In genomic region chr2:7611750-7612149, GRCh38 we compare ENCODE assay signal across 16 cellular contexts.
DNase-seq lines count a peak whose midpoint lies in the region; ATAC-seq and TF ChIP-seq lines count a peak whose summit lies in the region.
"Had no signal": no experiment of that assay in that cellular context is flagged by ENCODE, and none has a peak within 500 bp of the region (broad histone marks: within the 10 kb centered on the region; RNA-seq: fewer than 3 reads in every experiment).

No MANE protein-coding gene starts in this region.

- no peak overlapping the region for H3K4me2 ChIP-seq in GM23338
- no peak overlapping the region for H3K4me2 ChIP-seq in MM.1S (ENCODE audit: low read depth, low read length)
- H3K4me2 ChIP-seq: KMS-11 had no signal

- H3F3A ChIP-seq in GM23338 (replicated peaks; ENCODE audit: low read depth) (no peaks in the 10 kb centered on the region), MM.1S (ENCODE audit: insufficient read depth, low read length) (no peaks in the 10 kb centered on the region)

- no peaks in the 10 kb centered on the region for H3K9me3 ChIP-seq in MM.1S (replicated peaks; ENCODE audit: insufficient read depth, low read length)

- peaks cover 5% of the 10 kb centered on the region for H3K9me3 Mint-ChIP-seq in activated CD4-positive, alpha-beta T cell treated with anti-CD3 and anti-CD28 coated beads, Interleukin-2, amount 10 ng/mL, durations not matched to agents 24 days and 14 days
- H3K9me3 Mint-ChIP-seq in GM23338: peaks cover 3% of the 10 kb centered on the region; the same call in 2 of the 3 replicates
- H3K9me3 Mint-ChIP-seq in activated naive CD8-positive, alpha-beta T cell treated with anti-CD3 and anti-CD28 coated beads, Interleukin-2, amount 50 U/mL, for 24 hours: no peaks in the 10 kb centered on the region
- H3K9me3 Mint-ChIP-seq in neural crest cell: peaks cover 3% of the 10 kb centered on the region

- H3K27me3 ChIP-seq in GM23338 (ENCODE audit: insufficient read depth) (no peaks in the 10 kb centered on the region), MM.1S (replicated peaks; ENCODE audit: insufficient read depth, low read length) (no peaks in the 10 kb centered on the region)

- H3K9me2 ChIP-seq in GM23338 (ENCODE audit: insufficient read depth) (peaks cover 7% of the 10 kb centered on the region; the same call in 1 of the 2 replicates), MM.1S (replicated peaks; ENCODE audit: insufficient read depth, low read length) (no peaks in the 10 kb centered on the region)

- H3K27ac ChIP-seq in GM23338 (ENCODE audit: low read depth) (no peak overlapping the region), MM.1S (ENCODE audit: low read length) (no peak overlapping the region)
- H3K27ac ChIP-seq: KMS-11 had no signal

- H3K27me3 Mint-ChIP-seq in activated CD4-positive, alpha-beta T cell treated with anti-CD3 and anti-CD28 coated beads, Interleukin-2, amount 10 ng/mL, durations not matched to agents 24 days and 14 days: no peaks in the 10 kb centered on the region
- peaks cover 13% of the 10 kb centered on the region for H3K27me3 Mint-ChIP-seq in GM23338 (ENCODE audit: insufficient read depth, low read depth, poor library complexity)
- no peaks in the 10 kb centered on the region for H3K27me3 Mint-ChIP-seq in activated naive CD8-positive, alpha-beta T cell treated with anti-CD3 and anti-CD28 coated beads, Interleukin-2, amount 50 U/mL, for 24 hours
- H3K27me3 Mint-ChIP-seq in neural crest cell (ENCODE audit: low read depth): no peaks in the 10 kb centered on the region

- H4K20me1 ChIP-seq in GM23338 (replicated peaks; ENCODE audit: insufficient read depth) (no peaks in the 10 kb centered on the region), MM.1S (ENCODE audit: insufficient read depth, low read length) (no peaks in the 10 kb centered on the region)

- intact Hi-C loops in activated CD4-positive, alpha-beta T cell treated with anti-CD3 and anti-CD28 coated beads, Interleukin-2, amount 10 ng/mL, durations not matched to agents 24 days and 14 days (cut with micrococcal nuclease): no loop called here
- intact Hi-C loops in Right ventricle myocardium superior (cut with DNase I): no loop called here

- no peak for TF ChIP-seq CTCF in GM23338 (conservative IDR thresholded peaks at IDR 0.05; ENCODE audit: low read depth in 2 of 2)
- no peak for TF ChIP-seq CTCF in neural crest cell (conservative IDR thresholded peaks at IDR 0.05)
- TF ChIP-seq CTCF in MM.1S (IDR thresholded peaks at IDR 0.05; ENCODE audit: low read length): no peak

- no peak overlapping the region for H3K9ac ChIP-seq in MM.1S (ENCODE audit: low read length)
- H3K9ac ChIP-seq: KMS-11 had no signal

- H3K4me3 Mint-ChIP-seq in activated CD4-positive, alpha-beta T cell treated with anti-CD3 and anti-CD28 coated beads, Interleukin-2, amount 10 ng/mL, durations not matched to agents 24 days and 14 days: peak overlapping the region; percentile 61
- no peak overlapping the region for H3K4me3 Mint-ChIP-seq in GM23338
- no peak overlapping the region for H3K4me3 Mint-ChIP-seq in activated naive CD8-positive, alpha-beta T cell treated with anti-CD3 and anti-CD28 coated beads, Interleukin-2, amount 50 U/mL, for 24 hours
- H3K4me3 Mint-ChIP-seq in neural crest cell: no peak overlapping the region

- no peak for DNase-seq in activated CD4-positive, alpha-beta T cell treated with anti-CD3 and anti-CD28 coated beads, Interleukin-2, amount 10 ng/mL, durations not matched to agents 24 days and 14 days
- no peak for DNase-seq in activated CD4-positive, alpha-beta T cell treated with anti-CD3 and anti-CD28 coated beads, Interleukin-2, amount 50 U/mL, for 4 hours
- no peak for DNase-seq in GM23338 (ENCODE audit: low spot score)
- DNase-seq in activated naive CD8-positive, alpha-beta T cell treated with anti-CD3 and anti-CD28 coated beads, Interleukin-2, amount 50 U/mL, for 24 hours: no peak
- DNase-seq in neural crest cell (ENCODE audit: low read depth, low spot score): no peak
- no peak for DNase-seq in MM.1S
- no peak for DNase-seq in Right ventricle myocardium superior
- no peak for DNase-seq in activated effector memory CD4-positive, alpha-beta T cell treated with Interleukin-2 at 50 U/mL for 16 hours
- DNase-seq: DMS 273 treated with DMSO at 0.1 percent for 48 hours; H7; NCI-H1092 treated with DMSO at 0.1 percent for 48 hours; NCI-H345; NCI-H69; NK-92 treated with Interleukin-12 subunit alpha and Interleukin-12 subunit beta, amount 100 ng/mL, for 24 hours; OCI-M1 had no signal

- peaks cover 33% of the 10 kb centered on the region for H3K4me1 Mint-ChIP-seq in activated CD4-positive, alpha-beta T cell treated with anti-CD3 and anti-CD28 coated beads, Interleukin-2, amount 10 ng/mL, durations not matched to agents 24 days and 14 days
- H3K4me1 Mint-ChIP-seq in GM23338 (peaks cover 16% of the 10 kb centered on the region), neural crest cell (peaks cover 38% of the 10 kb centered on the region)
- peaks cover 32% of the 10 kb centered on the region for H3K4me1 Mint-ChIP-seq in activated naive CD8-positive, alpha-beta T cell treated with anti-CD3 and anti-CD28 coated beads, Interleukin-2, amount 50 U/mL, for 24 hours

- H3K4me3 ChIP-seq in GM23338 (no peak overlapping the region), MM.1S (ENCODE audit: low read length) (no peak overlapping the region)

- no peaks in the 10 kb centered on the region for H3K36me3 Mint-ChIP-seq in activated CD4-positive, alpha-beta T cell treated with anti-CD3 and anti-CD28 coated beads, Interleukin-2, amount 10 ng/mL, durations not matched to agents 24 days and 14 days (ENCODE audit: low read depth)
- H3K36me3 Mint-ChIP-seq in GM23338 (ENCODE audit: low read depth): no peaks in the 10 kb centered on the region
- H3K36me3 Mint-ChIP-seq in activated naive CD8-positive, alpha-beta T cell treated with anti-CD3 and anti-CD28 coated beads, Interleukin-2, amount 50 U/mL, for 24 hours (ENCODE audit: low read depth): no peaks in the 10 kb centered on the region
- no peaks in the 10 kb centered on the region for H3K36me3 Mint-ChIP-seq in neural crest cell (ENCODE audit: low read depth)

- H3K4me1 ChIP-seq in GM23338 (ENCODE audit: insufficient read depth) (peaks cover 3% of the 10 kb centered on the region; the same call in 1 of the 2 replicates), MM.1S (ENCODE audit: low read length) (no peaks in the 10 kb centered on the region)

- H2AFZ ChIP-seq in GM23338 (peak overlapping the region; percentile 69; the same call in 1 of the 2 replicates), MM.1S (ENCODE audit: low read length) (no peak overlapping the region)

- H3K27ac Mint-ChIP-seq in activated CD4-positive, alpha-beta T cell treated with anti-CD3 and anti-CD28 coated beads, Interleukin-2, amount 10 ng/mL, durations not matched to agents 24 days and 14 days: peak overlapping the region; percentile 58
- H3K27ac Mint-ChIP-seq in GM23338: no peak overlapping the region
- H3K27ac Mint-ChIP-seq in activated naive CD8-positive, alpha-beta T cell treated with anti-CD3 and anti-CD28 coated beads, Interleukin-2, amount 50 U/mL, for 24 hours: no peak overlapping the region
- H3K27ac Mint-ChIP-seq in neural crest cell (ENCODE audit: unreplicated experiment): peak overlapping the region; percentile 28

- no peaks in the 10 kb centered on the region for H3K36me3 ChIP-seq in GM23338 (ENCODE audit: insufficient read depth)
- no peaks in the 10 kb centered on the region for H3K36me3 ChIP-seq in MM.1S (replicated peaks; ENCODE audit: insufficient read depth, low read length)

- H3K79me2 ChIP-seq in GM23338 (replicated peaks; ENCODE audit: insufficient read depth): no peaks in the 10 kb centered on the region
- no peaks in the 10 kb centered on the region for H3K79me2 ChIP-seq in MM.1S (ENCODE audit: low read length)

- ATAC-seq in GM23338 (no peak), Right ventricle myocardium superior (ENCODE audit: poor library complexity) (no peak)
- peak; percentile 30 for ATAC-seq in activated naive CD8-positive, alpha-beta T cell treated with anti-CD3 and anti-CD28 coated beads, Interleukin-2, amount 50 U/mL, for 24 hours

TF ChIP-seq in GM23338, 12 proteins besides CTCF, POLR2A, EP300 and RAD21 (continues in another document):
- TF ChIP-seq EZH2phosphoT487 (IDR thresholded peaks at IDR 0.05; ENCODE audit: unreplicated experiment) (no peak), ZNF114 (CRISPR knock-in tag; IDR thresholded peaks at IDR 0.05) (no peak), EZH2 (IDR thresholded peaks at IDR 0.05; ENCODE audit: low read depth, unreplicated experiment) (no peak), STAT1 (IDR thresholded peaks at IDR 0.05; ENCODE audit: unreplicated experiment) (no peak), POLR2AphosphoS5 (IDR thresholded peaks at IDR 0.05; ENCODE audit: low read depth) (no peak), JUNB (IDR thresholded peaks at IDR 0.05; ENCODE audit: unreplicated experiment) (no peak)
- TF ChIP-seq, protein P1, sequence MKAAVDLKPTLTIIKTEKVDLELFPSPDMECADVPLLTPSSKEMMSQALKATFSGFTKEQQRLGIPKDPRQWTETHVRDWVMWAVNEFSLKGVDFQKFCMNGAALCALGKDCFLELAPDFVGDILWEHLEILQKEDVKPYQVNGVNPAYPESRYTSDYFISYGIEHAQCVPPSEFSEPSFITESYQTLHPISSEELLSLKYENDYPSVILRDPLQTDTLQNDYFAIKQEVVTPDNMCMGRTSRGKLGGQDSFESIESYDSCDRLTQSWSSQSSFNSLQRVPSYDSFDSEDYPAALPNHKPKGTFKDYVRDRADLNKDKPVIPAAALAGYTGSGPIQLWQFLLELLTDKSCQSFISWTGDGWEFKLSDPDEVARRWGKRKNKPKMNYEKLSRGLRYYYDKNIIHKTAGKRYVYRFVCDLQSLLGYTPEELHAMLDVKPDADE (IDR thresholded peaks at IDR 0.05): no peak

Comparison
In these comparisons a context has a peak if more than half of its experiments do, and no peak if none do; other contexts are left out.
1. H3K27ac Mint-ChIP-seq: peak in activated CD4-positive, alpha-beta T cell treated with anti-CD3 and anti-CD28 coated beads, Interleukin-2, amount 10 ng/mL, durations not matched to agents 24 days and 14 days (single experiment) and neural crest cell (single experiment); none in GM23338 (single experiment) and activated naive CD8-positive, alpha-beta T cell treated with anti-CD3 and anti-CD28 coated beads, Interleukin-2, amount 50 U/mL, for 24 hours (single experiment).